ENCODE assay signal across 1 cellular context in the genomic region with DNA sequence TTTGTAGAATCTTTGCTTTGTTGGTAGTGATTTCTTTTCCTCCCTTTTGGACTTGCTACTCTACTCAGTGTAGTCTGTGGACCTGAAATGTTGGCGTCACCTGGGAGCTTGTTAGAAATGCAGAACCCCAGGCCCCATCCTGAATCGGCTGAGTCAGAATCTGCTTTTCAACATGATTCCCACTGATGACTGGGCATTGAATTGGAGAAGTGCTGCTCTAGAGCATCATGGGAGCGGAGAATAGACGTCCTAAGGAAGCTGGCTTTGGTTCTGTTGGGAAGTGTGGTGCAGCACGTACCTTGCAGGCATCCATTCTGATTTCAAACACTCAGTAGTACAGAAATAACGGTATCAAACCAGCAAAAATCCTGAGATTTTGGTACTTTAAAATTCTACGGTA.
TF ChIP-seq lines count a peak whose summit lies in the region.

No MANE protein-coding gene starts in this region.

TF ChIP-seq in H1, 55 proteins besides CTCF, POLR2A, EP300 and RAD21:
- TF ChIP-seq MAFK (IDR thresholded peaks at IDR 0.05; ENCODE audit: low read depth, low read length) (peak; percentile 71; the same call in 1 of the 2 replicates), SP1 (IDR thresholded peaks at IDR 0.05; ENCODE audit: low read depth, low read length) (no peak), BACH1 (IDR thresholded peaks at IDR 0.05; ENCODE audit: low read length) (peak; percentile 92), JUND (IDR thresholded peaks at IDR 0.05; ENCODE audit: low read length) (no peak)
